Comparison of ENCODE assay signal across 9 cellular contexts in the genomic region with DNA sequence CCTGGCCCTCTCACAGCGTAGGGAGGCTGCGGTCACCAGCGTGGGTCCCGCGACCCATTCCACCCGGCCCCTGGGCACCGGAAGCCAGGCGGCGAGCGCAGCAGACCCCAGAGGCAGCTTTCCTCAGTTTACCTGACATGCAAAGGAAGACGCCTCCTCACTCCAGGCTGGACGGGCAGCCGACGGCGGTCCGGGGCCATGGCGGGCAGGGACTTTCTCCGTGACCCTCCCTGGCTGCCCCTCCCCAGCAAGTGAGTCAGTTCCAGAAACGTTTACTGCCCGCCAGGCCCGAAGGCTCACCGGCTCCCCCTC. TPM values are rescaled to one million over a fixed set of nuclear protein-coding genes. Genes with fewer than 3 reads are reported as not detected.
DNase-seq lines count a peak whose midpoint lies in the region; ATAC-seq and TF ChIP-seq lines count a peak whose summit lies in the region.
"Had no signal": no experiment of that assay in that cellular context is flagged by ENCODE, and none has a peak within 500 bp of the region (broad histone marks: within the 10 kb centered on the region; RNA-seq: fewer than 3 reads in every experiment).

No MANE protein-coding gene starts in this region.

- TF ChIP-seq CTCF in astrocyte of the spinal cord (IDR thresholded peaks at IDR 0.05; ENCODE audit: low read depth, low read length) (no peak), hepatocyte (IDR thresholded peaks at IDR 0.05; ENCODE audit: poor library complexity) (no peak)

- H3K27me3 ChIP-seq in GM23248 (replicated peaks; ENCODE audit: insufficient read depth), result no peaks in the 10 kb centered on the region
- H3K27me3 ChIP-seq in hepatocyte, result no peaks in the 10 kb centered on the region
- no peaks in the 10 kb centered on the region for H3K27me3 ChIP-seq in rectal smooth muscle tissue (ENCODE audit: control insufficient read depth, insufficient read depth, low read length)

- H3K79me2 ChIP-seq in GM23248 (ENCODE audit: insufficient read depth), result peaks cover 87% of the 10 kb centered on the region
- peaks cover 79% of the 10 kb centered on the region for H3K79me2 ChIP-seq in hepatocyte

- H4K20me1 ChIP-seq in GM23248 (ENCODE audit: insufficient read depth) (no peaks in the 10 kb centered on the region), hepatocyte (ENCODE audit: insufficient read depth, poor library complexity, severe bottlenecking) (peaks cover 8% of the 10 kb centered on the region)

- no peaks in the 10 kb centered on the region for H3K36me3 ChIP-seq in GM23248 (ENCODE audit: low read depth)
- H3K36me3 ChIP-seq in hepatocyte (replicated peaks; ENCODE audit: insufficient read depth, low read depth), result no peaks in the 10 kb centered on the region
- peaks cover 4% of the 10 kb centered on the region for H3K36me3 ChIP-seq in rectal smooth muscle tissue (ENCODE audit: control insufficient read depth, insufficient read depth, low read length)

- H3K4me1 ChIP-seq in GM23248 (ENCODE audit: insufficient read depth), result peaks cover 26% of the 10 kb centered on the region
- peaks cover 19% of the 10 kb centered on the region for H3K4me1 ChIP-seq in hepatocyte (ENCODE audit: insufficient read depth)
- H3K4me1 ChIP-seq in rectal smooth muscle tissue (ENCODE audit: control insufficient read depth, insufficient read depth, low read length), result peaks cover 33% of the 10 kb centered on the region

- no peak for ATAC-seq in HG02623 (IDR thresholded peaks at IDR 0.05; ENCODE audit: unreplicated experiment)
- ATAC-seq in HG02588 (IDR thresholded peaks at IDR 0.05; ENCODE audit: unreplicated experiment), result no peak

- H3K9me2 ChIP-seq in GM23248 (ENCODE audit: insufficient read depth) (no peaks in the 10 kb centered on the region), hepatocyte (replicated peaks; ENCODE audit: insufficient read depth) (no peaks in the 10 kb centered on the region)

- H3K9ac ChIP-seq in GM23248, result peak overlapping the region; percentile 53
- no peak overlapping the region for H3K9ac ChIP-seq in rectal smooth muscle tissue (ENCODE audit: low read length)

- H3K27ac ChIP-seq in GM23248 (peak overlapping the region; percentile 66), hepatocyte (peak overlapping the region; percentile 37), rectal smooth muscle tissue (ENCODE audit: low read depth, low read length) (peak overlapping the region; percentile 81)

- H3K4me2 ChIP-seq in GM23248 (ENCODE audit: unreplicated experiment), result peak overlapping the region; percentile 39
- H3K4me2 ChIP-seq in hepatocyte, result no peak overlapping the region

- no peak overlapping the region for H3K4me3 ChIP-seq in GM23248
- H3K4me3 ChIP-seq in astrocyte of the spinal cord (ENCODE audit: low read depth, low read length), result peak overlapping the region; percentile 15
- H3K4me3 ChIP-seq in hepatocyte, result no peak overlapping the region
- H3K4me3 ChIP-seq in rectal smooth muscle tissue (ENCODE audit: low read length), result peak overlapping the region; percentile 46

- DNase-seq in GM23248 (no peak), astrocyte of the spinal cord (ENCODE audit: low read depth, low spot score) (no peak), hepatocyte (ENCODE audit: low spot score) (no peak), NCI-H128 (lab: John Stamatoyannopoulos, UW; ENCODE audit: unreplicated experiment) (no peak)
- DNase-seq in activated effector memory CD4-positive, alpha-beta T cell treated with anti-CD3 and anti-CD28 coated beads, Interleukin-2, amount 50 U/mL, for 16 hours, result no peak
- DNase-seq: NCI-H345 had no signal

- H3K9me3 ChIP-seq in GM23248 (ENCODE audit: low read depth) (no peaks in the 10 kb centered on the region), hepatocyte (ENCODE audit: low read depth) (no peaks in the 10 kb centered on the region)

- H3F3A ChIP-seq in GM23248 (ENCODE audit: insufficient read depth), result no peaks in the 10 kb centered on the region

- H2AFZ ChIP-seq in GM23248 (no peak overlapping the region), hepatocyte (no peak overlapping the region)

- WGBS in GM23248 (ENCODE audit: low coverage in 1 of 2, low lambda C conversion rate in 2 of 2, missing lambda C conversion rate in 2 of 2), 2 experiments, result 90 to 93% methylated on average over 22 of the region's 22 CpGs
- 89% methylated on average over 20 of the region's 22 CpGs for WGBS in hepatocyte (ENCODE audit: low lambda C conversion rate, missing lambda C conversion rate)

- in situ Hi-C loops in GM23248 (cut with MboI) (no loop called here), astrocyte of the spinal cord (cut with HindIII; ENCODE audit: low sequenced_read_pairs) (no loop called here)

RNA-seq across cellular contexts. Expression of a gene that starts 5.5 kb away (rescaled TPM):
- total RNA-seq in GM23248 (2014; rRNA removed; shearing (Covaris generic)), result 64.5 and 70.4 TPM in 2 replicates
- polyA plus RNA-seq in GM23248 (2016; fragmentation: Nextera tagmentation; extraction: Ambion mirVana), result 7.5 and 11.9 TPM in 2 replicates
- total RNA-seq in hepatocyte, result 15.2 and 15.6 TPM in 2 replicates
- polyA plus RNA-seq in hepatocyte, result 12.7 and 16.2 TPM in 2 replicates

RNA-seq across cellular contexts. Expression of a gene that starts 37.1 kb away (rescaled TPM):
- total RNA-seq in GM23248 (2014; rRNA removed; shearing (Covaris generic)), result 64.1 and 66.5 TPM in 2 replicates
- 4.3 and 4.6 TPM in 2 replicates for polyA plus RNA-seq in GM23248 (2016; fragmentation: Nextera tagmentation; extraction: Ambion mirVana)
- 48.9 and 53.3 TPM in 2 replicates for total RNA-seq in hepatocyte
- polyA plus RNA-seq in hepatocyte, result 73.8 and 76.6 TPM in 2 replicates

Comparison
In these comparisons a context has a peak if more than half of its experiments do, and no peak if none do; other contexts are left out.
1. H3K4me3 ChIP-seq: peak in astrocyte of the spinal cord (single experiment) and rectal smooth muscle tissue (single experiment); none in GM23248 (single experiment) and hepatocyte (single experiment).
2. Peak in every context shown above with its lines, with median percentiles within 50 percentile points of each other: H3K27ac ChIP-seq.